29 cellular contexts compared by ENCODE assay signal in genomic region chr1:186142159-186142558, GRCh38.
"Had no signal": no experiment of that assay in that cellular context is flagged by ENCODE, and none has a peak within 500 bp of the region (broad histone marks: within the 10 kb centered on the region; RNA-seq: fewer than 3 reads in every experiment).

No MANE protein-coding gene starts in this region.

- H3K27me3 Mint-ChIP-seq: stimulated activated memory B cell treated with anti-CD40 and anti-IgM and Interleukin-4, amounts not matched to agents 10 μg/mL and 1 μg/mL and 100 μg/mL, for 72 hours; stimulated activated naive B cell treated with anti-CD40 and anti-IgM and Interleukin-4, amounts not matched to agents 10 μg/mL and 1 μg/mL and 100 μg/mL, for 72 hours; type B pancreatic cell had no signal

- DNase-seq: stimulated activated CD4-positive, alpha-beta T cell treated with anti-CD3 and anti-CD28 coated beads, Interleukin-2, amount 100 ng/mL, for 48 hours; stimulated activated CD4-positive, alpha-beta T cell treated with anti-CD3 and anti-CD28 coated beads, Interleukin-4, amount 100 ng/mL, for 1 hour; stimulated activated CD4-positive, alpha-beta T cell treated with anti-CD3 and anti-CD28 coated beads, Interleukin-4, amount 100 ng/mL, for 24 hours; stimulated activated CD4-positive, alpha-beta T cell treated with anti-CD3 and anti-CD28 coated beads, Interleukin-4, amount 100 ng/mL, for 4 hours; stimulated activated CD8-positive, alpha-beta memory T cell treated with anti-CD3 and anti-CD28 coated beads, Interleukin-4, amount 100 ng/mL, for 48 hours; stimulated activated naive B cell treated with anti-CD40 and anti-IgM and Interleukin-4, amounts not matched to agents 10 μg/mL and 1 μg/mL and 100 μg/mL, for 72 hours; stimulated activated naive CD4-positive, alpha-beta T cell; stimulated activated naive CD4-positive, alpha-beta T cell treated with Interleukin-2 at 50 U/mL for 16 hours; stimulated activated naive CD8-positive, alpha-beta T cell treated with anti-CD3 and anti-CD28 coated beads, Interleukin-15, amount 100 ng/mL, for 72 hours; stimulated activated naive CD8-positive, alpha-beta T cell treated with anti-CD3 and anti-CD28 coated beads, Interleukin-15, Interleukin-2, amounts not matched to agents 100 U/mL and 50 U/mL, for 24 hours; stomach; substantia nigra; testis; thyroid gland; tibial artery; transverse colon; trophoblast cell; upper lobe of left lung; upper lobe of right lung; uterus had no signal

- H3K36me3 ChIP-seq: stomach, suprapubic skin, thyroid gland, tibial nerve, transverse colon, uterus, vagina had no signal

- H3K4me1 ChIP-seq: stomach, suprapubic skin, thyroid gland, transverse colon, upper lobe of left lung, upper lobe of right lung, uterus, vagina had no signal

- H3K4me3 ChIP-seq: stomach, suprapubic skin, testis, thoracic aorta, thyroid gland, tibial artery, tibial nerve, transverse colon, upper lobe of left lung, upper lobe of right lung, uterus, vagina had no signal

- H3K27ac Mint-ChIP-seq: stimulated activated effector memory CD8-positive, alpha-beta T cell treated with anti-CD3 and anti-CD28 coated beads, Interleukin-12 subunit alpha, Interleukin-12 subunit beta, amount 100 ng/mL, for 72 hours; stimulated activated memory B cell treated with anti-CD40 and anti-IgM and Interleukin-4, amounts not matched to agents 10 μg/mL and 1 μg/mL and 100 μg/mL, for 72 hours; stimulated activated naive B cell treated with anti-CD40 and anti-IgM and Interleukin-4, amounts not matched to agents 10 μg/mL and 1 μg/mL and 100 μg/mL, for 72 hours; stimulated activated naive CD8-positive, alpha-beta T cell treated with anti-CD3 and anti-CD28 coated beads, Interleukin-15, Interleukin-2, amounts not matched to agents 100 ng/mL and 50 ng/mL, for 24 hours; type B pancreatic cell had no signal

- H3K27ac ChIP-seq: stomach, suprapubic skin, testis, thoracic aorta, thyroid gland, tibial artery, tibial nerve, transverse colon, upper lobe of left lung, upper lobe of right lung, uterus, vagina had no signal

- FAIRE-seq: urothelium cell line had no signal

- H3K9me3 ChIP-seq: stomach, suprapubic skin, testis, thoracic aorta, thyroid gland, tibial artery, tibial nerve, transverse colon, upper lobe of left lung, upper lobe of right lung, uterus, vagina had no signal

- H3K27me3 ChIP-seq: stomach, suprapubic skin, testis, thyroid gland, tibial artery, tibial nerve, transverse colon, upper lobe of left lung, upper lobe of right lung, uterus, vagina had no signal

- H3K9me3 Mint-ChIP-seq: stimulated activated effector memory CD8-positive, alpha-beta T cell treated with anti-CD3 and anti-CD28 coated beads, Interleukin-12 subunit alpha, Interleukin-12 subunit beta, amount 100 ng/mL, for 72 hours; stimulated activated memory B cell treated with anti-CD40 and anti-IgM and Interleukin-4, amounts not matched to agents 10 μg/mL and 1 μg/mL and 100 μg/mL, for 72 hours; stimulated activated naive CD8-positive, alpha-beta T cell treated with anti-CD3 and anti-CD28 coated beads, Interleukin-15, amount 100 ng/mL, for 72 hours; stimulated activated naive CD8-positive, alpha-beta T cell treated with anti-CD3 and anti-CD28 coated beads, Interleukin-15, Interleukin-2, amounts not matched to agents 100 ng/mL and 50 ng/mL, for 24 hours; type B pancreatic cell had no signal

- H3K4me1 Mint-ChIP-seq: stimulated activated effector memory CD8-positive, alpha-beta T cell treated with anti-CD3 and anti-CD28 coated beads, Interleukin-12 subunit alpha, Interleukin-12 subunit beta, amount 100 ng/mL, for 72 hours; stimulated activated memory B cell treated with anti-CD40 and anti-IgM and Interleukin-4, amounts not matched to agents 10 μg/mL and 1 μg/mL and 100 μg/mL, for 72 hours; stimulated activated naive B cell treated with anti-CD40 and anti-IgM and Interleukin-4, amounts not matched to agents 10 μg/mL and 1 μg/mL and 100 μg/mL, for 72 hours; stimulated activated naive CD8-positive, alpha-beta T cell treated with anti-CD3 and anti-CD28 coated beads, Interleukin-15, amount 100 ng/mL, for 72 hours had no signal

- ATAC-seq: stimulated activated effector memory CD8-positive, alpha-beta T cell treated with anti-CD3 and anti-CD28 coated beads, Interleukin-12 subunit alpha, Interleukin-12 subunit beta, amount 100 ng/mL, for 72 hours; stimulated activated memory B cell treated with anti-CD40 and anti-IgM and Interleukin-4, amounts not matched to agents 10 μg/mL and 1 μg/mL and 100 μg/mL, for 72 hours; stimulated activated naive B cell treated with anti-CD40 and anti-IgM and Interleukin-4, amounts not matched to agents 10 μg/mL and 1 μg/mL and 100 μg/mL, for 72 hours; stimulated activated naive CD8-positive, alpha-beta T cell treated with anti-CD3 and anti-CD28 coated beads, Interleukin-15, amount 100 ng/mL, for 72 hours; stimulated activated naive CD8-positive, alpha-beta T cell treated with anti-CD3 and anti-CD28 coated beads, Interleukin-15, Interleukin-2, amounts not matched to agents 100 U/mL and 50 U/mL, for 24 hours; upper lobe of right lung had no signal

- H3K36me3 Mint-ChIP-seq: stimulated activated effector memory CD8-positive, alpha-beta T cell treated with anti-CD3 and anti-CD28 coated beads, Interleukin-12 subunit alpha, Interleukin-12 subunit beta, amount 100 ng/mL, for 72 hours; stimulated activated memory B cell treated with anti-CD40 and anti-IgM and Interleukin-4, amounts not matched to agents 10 μg/mL and 1 μg/mL and 100 μg/mL, for 72 hours; stimulated activated naive B cell treated with anti-CD40 and anti-IgM and Interleukin-4, amounts not matched to agents 10 μg/mL and 1 μg/mL and 100 μg/mL, for 72 hours had no signal

- H3K4me3 Mint-ChIP-seq: stimulated activated effector memory CD8-positive, alpha-beta T cell treated with anti-CD3 and anti-CD28 coated beads, Interleukin-12 subunit alpha, Interleukin-12 subunit beta, amount 100 ng/mL, for 72 hours; stimulated activated memory B cell treated with anti-CD40 and anti-IgM and Interleukin-4, amounts not matched to agents 10 μg/mL and 1 μg/mL and 100 μg/mL, for 72 hours; stimulated activated naive B cell treated with anti-CD40 and anti-IgM and Interleukin-4, amounts not matched to agents 10 μg/mL and 1 μg/mL and 100 μg/mL, for 72 hours; stimulated activated naive CD8-positive, alpha-beta T cell treated with anti-CD3 and anti-CD28 coated beads, Interleukin-15, amount 100 ng/mL, for 72 hours; stimulated activated naive CD8-positive, alpha-beta T cell treated with anti-CD3 and anti-CD28 coated beads, Interleukin-15, Interleukin-2, amounts not matched to agents 100 ng/mL and 50 ng/mL, for 24 hours; type B pancreatic cell had no signal
